22 cellular contexts compared by ENCODE assay signal in the genomic region with DNA sequence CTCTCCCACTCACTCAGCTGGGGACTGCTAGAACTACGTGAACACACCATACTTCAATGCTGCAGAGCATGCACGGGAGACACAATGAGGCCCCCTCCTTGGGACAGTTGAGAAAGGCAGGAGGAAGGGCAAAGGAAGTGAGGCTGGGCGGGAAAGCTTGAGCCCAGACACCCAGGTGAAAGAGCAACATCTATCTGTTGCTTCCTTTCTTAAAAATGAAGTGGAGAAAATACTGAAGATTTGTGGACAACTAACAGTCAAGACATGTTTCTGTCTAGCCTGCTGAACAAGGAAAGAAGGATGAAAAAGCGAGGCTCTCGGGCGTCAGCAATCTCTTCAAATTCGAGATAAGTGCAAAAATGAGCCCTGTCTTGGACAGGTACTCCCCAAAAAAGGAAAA. TPM values are rescaled to one million over a fixed set of nuclear protein-coding genes. Genes with fewer than 3 reads are reported as not detected.
DNase-seq lines count a peak whose midpoint lies in the region; ATAC-seq and TF ChIP-seq lines count a peak whose summit lies in the region.
"Had no signal": no experiment of that assay in that cellular context is flagged by ENCODE, and none has a peak within 500 bp of the region (broad histone marks: within the 10 kb centered on the region; RNA-seq: fewer than 3 reads in every experiment).

No MANE protein-coding gene starts in this region.

- no peak overlapping the region for H2AFZ ChIP-seq in IMR-90 (replicated peaks; ENCODE audit: low read length, poor library complexity)
- no peak overlapping the region for H2AFZ ChIP-seq in hepatocyte

- H2BK5ac ChIP-seq in IMR-90 (ENCODE audit: low read depth, low read length, poor library complexity, severe bottlenecking): peak overlapping the region; percentile 0

- H3K9me1 ChIP-seq in IMR-90 (ENCODE audit: insufficient read depth, low read length): peaks cover 39% of the 10 kb centered on the region

- ATAC-seq in IMR-90 (ENCODE audit: low read depth) (no peak), T-helper 17 cell (no peak), HG03095 (IDR thresholded peaks at IDR 0.05; ENCODE audit: unreplicated experiment) (no peak)
- ATAC-seq: activated CD8-positive, alpha-beta memory T cell treated with anti-CD3 and anti-CD28 coated beads, Interleukin-2, amount 10 ng/mL, durations not matched to agents 7 days and 5 days; effector memory CD8-positive, alpha-beta T cell had no signal

- H3K27ac Mint-ChIP-seq in T-helper 17 cell: peak overlapping the region; percentile 62
- H3K27ac Mint-ChIP-seq: effector memory CD8-positive, alpha-beta T cell; stimulated activated naive CD8-positive, alpha-beta T cell treated with anti-CD3 and anti-CD28 coated beads, Interleukin-15, Interleukin-2, amounts not matched to agents 100 ng/mL and 50 ng/mL, for 24 hours; T-helper 2 cell treated with Interferon-gamma antibody and Interleukin-4, amounts not matched to agents 5 μg/mL and 100 μg/mL, for 36 hours had no signal

- H3K18ac ChIP-seq in IMR-90 (ENCODE audit: low read depth, low read length): peak overlapping the region; percentile 19; the same call in 1 of the 2 replicates

- H4K8ac ChIP-seq in IMR-90 (ENCODE audit: low read depth in 2 of 2, low read length in 2 of 2): peak overlapping the region in 1 of 2 experiments; percentile 27; a peak in 1 of 4 replicates

- no peak overlapping the region for H2BK120ac ChIP-seq in IMR-90 (ENCODE audit: low read depth, low read length)

- H3K36me3 Mint-ChIP-seq in T-helper 17 cell (ENCODE audit: low read depth): peaks cover 9% of the 10 kb centered on the region

- H3K9ac ChIP-seq in IMR-90 (ENCODE audit: low read depth, low read length): no peak overlapping the region

- peaks cover 32% of the 10 kb centered on the region for H3K4me1 Mint-ChIP-seq in T-helper 17 cell

- POLR2A ChIA-PET in IMR-90 (lab: Charles Lee; ENCODE audit: unreplicated experiment): no interaction called here

- no peak for TF ChIP-seq RAD21 in IMR-90 (IDR thresholded peaks at IDR 0.05; ENCODE audit: low read length)

- TF ChIP-seq CTCF in IMR-90 (conservative IDR thresholded peaks at IDR 0.05; ENCODE audit: low read depth, low read length) (no peak), hepatocyte (IDR thresholded peaks at IDR 0.05; ENCODE audit: poor library complexity) (no peak), stomach (IDR thresholded peaks at IDR 0.05) (no peak)

- H3K4me3 Mint-ChIP-seq in T-helper 17 cell: no peak overlapping the region
- H3K4me3 Mint-ChIP-seq: activated CD8-positive, alpha-beta memory T cell treated with anti-CD3 and anti-CD28 coated beads, Interleukin-2, amount 10 ng/mL, durations not matched to agents 7 days and 5 days; effector memory CD8-positive, alpha-beta T cell; stimulated activated naive CD8-positive, alpha-beta T cell treated with anti-CD3 and anti-CD28 coated beads, Interleukin-15, Interleukin-2, amounts not matched to agents 100 ng/mL and 50 ng/mL, for 24 hours; T-helper 2 cell treated with Interferon-gamma antibody and Interleukin-4, amounts not matched to agents 5 μg/mL and 100 μg/mL, for 36 hours had no signal

- peak overlapping the region; percentile 77 for H2AK5ac ChIP-seq in IMR-90 (ENCODE audit: low read depth, low read length)

- peaks cover 97% of the 10 kb centered on the region for H3K79me2 ChIP-seq in hepatocyte

- WGBS in IMR-90 (ENCODE audit: extremely low coverage in 2 of 2, insufficient read length in 1 of 2), 2 experiments: 100% methylated on average over 4 of the region's 7 CpGs; no CpG with 5 or more reads in 1 of the 2 experiments
- WGBS in hepatocyte (ENCODE audit: low lambda C conversion rate, missing lambda C conversion rate): 83% methylated on average over 7 of the region's 7 CpGs
- 89 to 95% (median 91%) methylated on average over 7 of the region's 7 CpGs for WGBS in stomach, 5 donors

- H3K36me3 ChIP-seq in IMR-90 (ENCODE audit: control insufficient read depth, insufficient read depth, low read length) (peaks cover 29% of the 10 kb centered on the region; the same call in 1 of the 2 replicates), hepatocyte (replicated peaks; ENCODE audit: insufficient read depth, low read depth) (no peaks in the 10 kb centered on the region), stomach (peaks cover 9 to 73% (median 48%) of the 10 kb centered on the region in 4 donors)

- in situ Hi-C loops in IMR-90 (cut with MboI; ENCODE audit: low sequenced_read_pairs): no loop called here

- H3K56ac ChIP-seq in IMR-90 (ENCODE audit: extremely low read depth, insufficient read depth, low read length): no peak overlapping the region

- H2BK20ac ChIP-seq in IMR-90 (ENCODE audit: low read depth, low read length): peak overlapping the region; percentile 50; the same call in 1 of the 2 replicates

- H4K91ac ChIP-seq in IMR-90 (ENCODE audit: insufficient read depth, low read depth, low read length): peak overlapping the region; percentile 62; the same call in 1 of the 2 replicates

- peak overlapping the region; percentile 69 for H3K14ac ChIP-seq in IMR-90 (replicated peaks; ENCODE audit: low read depth, low read length)

- H2BK15ac ChIP-seq in IMR-90 (ENCODE audit: low read depth, low read length): no peak overlapping the region

- no peak overlapping the region for H3K4me3 ChIP-seq in IMR-90 (ENCODE audit: insufficient read depth, low read depth, low read length)
- H3K4me3 ChIP-seq in hepatocyte: no peak overlapping the region
- no peak overlapping the region for H3K4me3 ChIP-seq in stomach
- H3K4me3 ChIP-seq: HAP-1, right atrium auricular region had no signal

- peak overlapping the region; percentile 41 for H3K4ac ChIP-seq in IMR-90 (ENCODE audit: low read depth, low read length)

- H3K4me2 ChIP-seq in IMR-90 (ENCODE audit: low read depth, low read length): no peak overlapping the region
- H3K4me2 ChIP-seq in hepatocyte: no peak overlapping the region

- no peaks in the 10 kb centered on the region for H3K9me3 ChIP-seq in IMR-90 (ENCODE audit: control insufficient read depth, insufficient read depth, low read length)
- no peaks in the 10 kb centered on the region for H3K9me3 ChIP-seq in T-helper 17 cell (ENCODE audit: control insufficient read depth, low read length, poor library complexity, severe bottlenecking)
- no peaks in the 10 kb centered on the region for H3K9me3 ChIP-seq in hepatocyte (ENCODE audit: low read depth)
- no peaks in the 10 kb centered on the region for H3K9me3 ChIP-seq in stomach
- H3K9me3 ChIP-seq: HAP-1, right atrium auricular region had no signal

- no peak for TF ChIP-seq EP300 in stomach (IDR thresholded peaks at IDR 0.05)

- DNase-seq in IMR-90 (no peak), T-helper 17 cell (no peak), hepatocyte (ENCODE audit: low spot score) (no peak), stomach (peak; percentile 17), pons (ENCODE audit: low spot score) (no peak), NCI-H1930 (lab: John Stamatoyannopoulos, UW) (no peak)
- DNase-seq: activated CD4-positive, alpha-beta T cell treated with anti-CD3 and anti-CD28 coated beads for 1 hour; activated CD8-positive, alpha-beta memory T cell treated with anti-CD3 and anti-CD28 coated beads, Interleukin-2, amount 10 ng/mL, durations not matched to agents 7 days and 5 days; activated effector memory CD4-positive, alpha-beta T cell treated with Interleukin-2 at 50 U/mL for 16 hours; AML-193; effector memory CD8-positive, alpha-beta T cell; KBM-7; MV-4-11; NCI-H2029; NCI-H510A treated with DMSO at 0.1 percent for 48 hours; SHP77 treated with DMSO at 0.1 percent for 48 hours had no signal

- dilution Hi-C loops in IMR-90 (cut with HindIII; ENCODE audit: low sequenced_read_pairs, unreplicated experiment): no loop called here

- no peaks in the 10 kb centered on the region for H3K9me2 ChIP-seq in hepatocyte (replicated peaks; ENCODE audit: insufficient read depth)

- TF ChIP-seq POLR2A in IMR-90 (IDR thresholded peaks at IDR 0.05; ENCODE audit: low read depth, low read length): no peak
- no peak for TF ChIP-seq POLR2A in stomach (IDR thresholded peaks at IDR 0.05)

- 0 out of 2 replicates have a peak overlapping the region, but pooled peaks have one; percentile 26 for H3K23ac ChIP-seq in IMR-90 (ENCODE audit: low read depth, low read length)

- no TSS peak for BruUV-seq in IMR-90 (replicated peaks; lab: Mats Ljungman, UMichigan)

- H3K27me3 ChIP-seq in IMR-90 (ENCODE audit: control insufficient read depth, insufficient read depth, low read length) (no peaks in the 10 kb centered on the region), hepatocyte (no peaks in the 10 kb centered on the region), stomach (no peaks in the 10 kb centered on the region)
- H3K27me3 ChIP-seq: right atrium auricular region had no signal

- intact Hi-C loops in IMR-90 (cut with micrococcal nuclease): no loop called here
- intact Hi-C loops in stomach (cut with DNase I; ENCODE audit: low total_unique reads): no loop called here

- H3K27ac ChIP-seq in IMR-90 (ENCODE audit: insufficient read depth, low read length) (peak overlapping the region; percentile 50; the same call in 1 of the 2 replicates), hepatocyte (peak overlapping the region; percentile 78), stomach (peak overlapping the region in 4 of 5 donors; percentile 24 to 83 (median 32))
- H3K27ac ChIP-seq: HL-60 had no signal

- no peak overlapping the region for H2AK9ac ChIP-seq in IMR-90 (replicated peaks; ENCODE audit: low read depth, low read length, poor library complexity)

- H3K4me1 ChIP-seq in IMR-90 (ENCODE audit: control insufficient read depth, insufficient read depth, low read length) (peaks cover 29% of the 10 kb centered on the region), hepatocyte (ENCODE audit: insufficient read depth) (peaks cover 40% of the 10 kb centered on the region), stomach (peaks cover 21 to 72% (median 48%) of the 10 kb centered on the region in 4 donors)
- H3K4me1 ChIP-seq: HAP-1 had no signal

- no peak overlapping the region; the same call in 1 of the 2 replicates for H4K5ac ChIP-seq in IMR-90 (ENCODE audit: low read depth, low read length)

- H4K20me1 ChIP-seq in IMR-90 (ENCODE audit: insufficient read depth, low read length): peaks cover 90% of the 10 kb centered on the region
- H4K20me1 ChIP-seq in hepatocyte (ENCODE audit: insufficient read depth, poor library complexity, severe bottlenecking): peaks cover 63% of the 10 kb centered on the region

- CTCF ChIA-PET in IMR-90 (lab: Yijun Ruan, JAX): no interaction called here

- H3K79me1 ChIP-seq in IMR-90 (ENCODE audit: low read depth in 1 of 2, low read length in 2 of 2): peaks cover 45 to 81% of the 10 kb centered on the region in 2 experiments

- H3K27me3 Mint-ChIP-seq in T-helper 17 cell: no peaks in the 10 kb centered on the region
- H3K27me3 Mint-ChIP-seq: effector memory CD8-positive, alpha-beta T cell; stimulated activated naive CD8-positive, alpha-beta T cell treated with anti-CD3 and anti-CD28 coated beads, Interleukin-15, Interleukin-2, amounts not matched to agents 100 ng/mL and 50 ng/mL, for 24 hours had no signal

RNA-seq across cellular contexts. Expression of gene NNAT, which starts 3.0 kb away (rescaled TPM):
- total RNA-seq in IMR-90 (2012; rRNA removed) (2.0 and 2.8 TPM in 2 replicates), T-helper 17 cell (not detected), hepatocyte (not detected in 2 replicates), stomach (10 to 100 TPM in 3 of 5 donors, 1 to 10 TPM in 2; 8.8 to 65.2 (median 16.8) TPM)
- polyA plus RNA-seq in IMR-90 (2012; rRNA removed) (6.5 and 8.2 TPM in 2 replicates), hepatocyte (0.43 and 1.1 TPM in 2 replicates), stomach (1 to 10 TPM; 2.8 to 8.2 (median 5.9) TPM)
- polyA plus RNA-seq in IMR-90 (2012; cell fraction: cytosol; rRNA removed): 5.9 and 12.0 TPM in 2 replicates
- polyA plus RNA-seq in IMR-90 (2012; cell fraction: nucleus; rRNA removed; ENCODE audit: low replicate concordance): 3.6 and 4.7 TPM in 2 replicates
- total RNA-seq: activated CD8-positive, alpha-beta memory T cell treated with anti-CD3 and anti-CD28 coated beads, Interleukin-2, amount 10 ng/mL, durations not matched to agents 7 days and 5 days had no signal

RNA-seq across cellular contexts. Expression of gene BLCAP, which starts 9.6 kb away (rescaled TPM):
- 17.7 and 23.3 TPM in 2 replicates for total RNA-seq in IMR-90 (2012; rRNA removed)
- 65.6 and 67.3 TPM in 2 replicates for polyA plus RNA-seq in IMR-90 (2012; rRNA removed)
- 46.2 and 50.5 TPM in 2 replicates for polyA plus RNA-seq in IMR-90 (2012; cell fraction: cytosol; rRNA removed)
- 35.5 and 80.8 TPM in 2 replicates for polyA plus RNA-seq in IMR-90 (2012; cell fraction: nucleus; rRNA removed; ENCODE audit: low replicate concordance)
- 10 to 100 TPM; 56.9 to 65.0 TPM for total RNA-seq in T-helper 17 cell
- total RNA-seq in hepatocyte: 71.9 TPM in 2 replicates
- 65.8 and 70.0 TPM in 2 replicates for polyA plus RNA-seq in hepatocyte
- total RNA-seq in stomach: 10 to 100 TPM; 12.5 to 84.4 (median 56.5) TPM
- polyA plus RNA-seq in stomach: 10 to 100 TPM; 28.7 to 64.6 (median 33.0) TPM
